Comparison of ENCODE assay signal across 31 cellular contexts in genomic region chr16:4754865-4755264, GRCh38. TPM values are rescaled to one million over a fixed set of nuclear protein-coding genes. Genes with fewer than 3 reads are reported as not detected.
"Had no signal": no experiment of that assay in that cellular context is flagged by ENCODE, and none has a peak within 500 bp of the region (broad histone marks: within the 10 kb centered on the region; RNA-seq: fewer than 3 reads in every experiment).

No MANE protein-coding gene starts in this region.

- FAIRE-seq: urothelium cell line had no signal

- DNase-seq: stimulated activated CD4-positive, alpha-beta T cell treated with anti-CD3 and anti-CD28 coated beads, Interleukin-2, amount 100 ng/mL, for 48 hours; stimulated activated CD4-positive, alpha-beta T cell treated with anti-CD3 and anti-CD28 coated beads, Interleukin-4, amount 100 ng/mL, for 1 hour; stimulated activated CD4-positive, alpha-beta T cell treated with anti-CD3 and anti-CD28 coated beads, Interleukin-4, amount 100 ng/mL, for 24 hours; stimulated activated CD4-positive, alpha-beta T cell treated with anti-CD3 and anti-CD28 coated beads, Interleukin-4, amount 100 ng/mL, for 4 hours; stimulated activated CD8-positive, alpha-beta memory T cell treated with anti-CD3 and anti-CD28 coated beads, Interleukin-4, amount 100 ng/mL, for 48 hours; stimulated activated naive B cell treated with anti-CD40 and anti-IgM and Interleukin-4, amounts not matched to agents 10 μg/mL and 1 μg/mL and 100 μg/mL, for 72 hours; stimulated activated naive CD4-positive, alpha-beta T cell; stimulated activated naive CD4-positive, alpha-beta T cell treated with Interleukin-2 at 50 U/mL for 16 hours; stimulated activated naive CD8-positive, alpha-beta T cell treated with anti-CD3 and anti-CD28 coated beads, Interleukin-15, amount 100 ng/mL, for 72 hours; stimulated activated naive CD8-positive, alpha-beta T cell treated with anti-CD3 and anti-CD28 coated beads, Interleukin-15, Interleukin-2, amounts not matched to agents 100 U/mL and 50 U/mL, for 24 hours; stomach; substantia nigra; testis; thyroid gland; tibial artery; transverse colon; trophoblast cell; upper lobe of left lung; upper lobe of right lung; uterus had no signal

- H3K4me1 ChIP-seq: stomach, suprapubic skin, testis, tibial artery, tibial nerve, transverse colon, upper lobe of left lung, upper lobe of right lung, uterus, vagina had no signal

- ATAC-seq: stimulated activated effector memory CD8-positive, alpha-beta T cell treated with anti-CD3 and anti-CD28 coated beads, Interleukin-12 subunit alpha, Interleukin-12 subunit beta, amount 100 ng/mL, for 72 hours; stimulated activated memory B cell treated with anti-CD40 and anti-IgM and Interleukin-4, amounts not matched to agents 10 μg/mL and 1 μg/mL and 100 μg/mL, for 72 hours; stimulated activated naive B cell treated with anti-CD40 and anti-IgM and Interleukin-4, amounts not matched to agents 10 μg/mL and 1 μg/mL and 100 μg/mL, for 72 hours; stimulated activated naive CD8-positive, alpha-beta T cell treated with anti-CD3 and anti-CD28 coated beads, Interleukin-15, amount 100 ng/mL, for 72 hours; stimulated activated naive CD8-positive, alpha-beta T cell treated with anti-CD3 and anti-CD28 coated beads, Interleukin-15, Interleukin-2, amounts not matched to agents 100 U/mL and 50 U/mL, for 24 hours; upper lobe of right lung had no signal

- H3K36me3 ChIP-seq: uterus had no signal

- H3K27me3 ChIP-seq: stomach, suprapubic skin, testis, thyroid gland, tibial artery, tibial nerve, transverse colon, upper lobe of left lung, upper lobe of right lung, uterus, vagina had no signal

- H3K27ac ChIP-seq: stomach, suprapubic skin, testis, thoracic aorta, thyroid gland, tibial artery, tibial nerve, transverse colon, upper lobe of left lung, upper lobe of right lung, uterus, vagina had no signal

- H3K4me3 ChIP-seq: stomach, suprapubic skin, testis, thoracic aorta, thyroid gland, tibial artery, tibial nerve, transverse colon, upper lobe of left lung, upper lobe of right lung, uterus, vagina had no signal

- H3K9me3 ChIP-seq: stomach, suprapubic skin, testis, thoracic aorta, thyroid gland, tibial artery, tibial nerve, transverse colon, upper lobe of left lung, upper lobe of right lung, uterus, vagina had no signal

RNA-seq across cellular contexts. Expression of gene DNAAF8, which starts 20.5 kb away (rescaled TPM):
- total RNA-seq: thoracic aorta, vagina had no signal

RNA-seq across cellular contexts. Expression of gene SEPTIN12, which starts 33.3 kb away (rescaled TPM):
- total RNA-seq: stomach, subcutaneous adipose tissue, suprapubic skin, temporal lobe, thoracic aorta, tibial nerve, transverse colon, upper lobe of left lung, upper lobe of right lung, ureter, urinary bladder, uterus, vagina had no signal
- polyA plus RNA-seq: stomach, urinary bladder had no signal

RNA-seq across cellular contexts. Expression of gene SMIM22, which starts 40.3 kb away (rescaled TPM):
- total RNA-seq: subcutaneous adipose tissue, temporal lobe, thoracic aorta, thyroid gland, tibial nerve, vagina had no signal
